ENCODE assay signal across 9 cellular contexts in genomic region chr9:19517202-19517942, GRCh38.
DNase-seq lines count a peak whose midpoint lies in the region; ATAC-seq, FAIRE-seq and TF ChIP-seq lines count a peak whose summit lies in the region.
"Had no signal": no experiment of that assay in that cellular context is flagged by ENCODE, and none has a peak within 500 bp of the region (broad histone marks: within the 10 kb centered on the region; RNA-seq: fewer than 3 reads in every experiment).

No MANE protein-coding gene starts in this region.

- TF ChIP-seq CTCF in D721Med (IDR thresholded peaks at IDR 0.05; ENCODE audit: insufficient read depth, missing control alignments) (peak; percentile 53), foreskin fibroblast (IDR thresholded peaks at IDR 0.05; ENCODE audit: low read depth, low read length) (peak; percentile 20)

- ATAC-seq in GM18868 (IDR thresholded peaks at IDR 0.05; ENCODE audit: unreplicated experiment) (peak; percentile 48), HG03095 (IDR thresholded peaks at IDR 0.05; ENCODE audit: unreplicated experiment) (no peak), GM19463 (IDR thresholded peaks at IDR 0.05; ENCODE audit: unreplicated experiment) (no peak)

- DNase-seq in D721Med (ENCODE audit: insufficient read length, low spot score) (peak; percentile 26), OCI-M1 (lab: John Stamatoyannopoulos, UW) (peak; percentile 47), foreskin fibroblast (no peak), DMS153 treated with DMSO at 0.1 percent for 48 hours (lab: John Stamatoyannopoulos, UW; ENCODE audit: unreplicated experiment) (no peak), NCI-H1930 (lab: John Stamatoyannopoulos, UW) (no peak)
- DNase-seq: SHP77 treated with DMSO at 0.1 percent for 48 hours had no signal

- FAIRE-seq in D721Med (lab: Jason Lieb, UNC): no peak

- no peak overlapping the region for H3K4me3 ChIP-seq in foreskin fibroblast (ENCODE audit: low read depth in 1 of 2, low read length in 2 of 2)

Comparison
In these comparisons a context has a peak if more than half of its experiments do, and no peak if none do; other contexts are left out.
1. DNase-seq: peak in D721Med (single experiment) and OCI-M1 (single experiment); none in foreskin fibroblast (0 of 2), DMS153 treated with DMSO at 0.1 percent for 48 hours (single experiment) and NCI-H1930 (0 of 2).